8 cellular contexts compared by ENCODE assay signal in the genomic region with DNA sequence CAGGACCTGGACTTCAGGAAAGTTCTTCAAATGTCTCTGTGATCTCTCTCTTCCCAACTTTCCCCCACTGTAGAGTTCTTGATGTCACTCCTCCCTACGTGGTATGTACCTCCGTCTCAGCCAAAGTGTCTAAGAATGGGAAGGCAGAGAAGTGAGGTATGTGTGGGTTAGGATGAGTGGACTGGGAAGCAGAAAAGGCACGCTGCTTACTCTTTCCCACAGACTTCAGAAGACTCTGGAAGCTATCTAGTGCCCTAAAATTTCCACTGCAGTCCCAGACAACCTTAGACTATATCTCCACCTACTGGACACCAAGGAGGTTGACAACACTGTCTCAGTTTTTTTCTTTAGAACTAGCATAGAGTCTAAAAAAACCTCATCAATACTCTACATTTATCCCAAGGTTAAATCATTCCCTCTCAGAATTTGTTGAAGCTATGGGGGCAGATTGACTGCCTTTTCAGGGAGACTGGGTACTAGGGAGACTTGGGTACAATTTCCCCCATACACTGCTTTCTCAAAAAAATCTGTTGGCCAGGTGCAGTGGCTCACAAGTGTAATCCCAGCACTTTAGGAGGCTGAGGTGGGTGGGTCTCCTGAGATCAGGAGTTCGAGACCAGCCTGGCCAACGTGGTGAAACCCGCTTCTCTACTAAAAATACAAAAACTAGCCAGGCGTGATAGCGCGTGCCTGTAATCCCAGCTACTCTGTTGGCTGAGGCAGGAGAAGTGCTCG. TPM values are rescaled to one million over a fixed set of nuclear protein-coding genes. Genes with fewer than 3 reads are reported as not detected.
A peak's percentile ranks its signal among the peaks of the same experiment; 100 is the strongest.
DNase-seq lines count a peak whose midpoint lies in the region; ATAC-seq and TF ChIP-seq lines count a peak whose summit lies in the region.

No MANE protein-coding gene starts in this region.

- H3K27me3 ChIP-seq in upper lobe of right lung, result no peaks in the 10 kb centered on the region

- in situ Hi-C loops in KBM-7 (cut with MboI; ENCODE audit: low pct_unique_long_range_greater_than_20kb, low sequenced_read_pairs), result loop anchor here (10.0 kb wide), 1 partner anchor 45 kb away; no protein-coding TSS in a partner anchor

- peak; percentile 96 for ATAC-seq in upper lobe of right lung
- ATAC-seq in HG03196 (IDR thresholded peaks at IDR 0.05; ENCODE audit: unreplicated experiment), result no peak

- H3K9me3 ChIP-seq in upper lobe of right lung, result no peaks in the 10 kb centered on the region

- H3K27ac ChIP-seq in cingulate gyrus (ENCODE audit: low read depth, low read length) (peak overlapping the region; percentile 21), upper lobe of right lung (no peak overlapping the region)

- intact Hi-C loops in upper lobe of right lung (cut with DNase I), result loop anchor here (2.0 kb wide), 1 partner anchor 41 kb away; no protein-coding TSS in a partner anchor

- no peak overlapping the region for H3K4me3 ChIP-seq in upper lobe of right lung

- no peaks in the 10 kb centered on the region for H3K36me3 ChIP-seq in upper lobe of right lung

- DNase-seq in activated T-cell treated with anti-CD3 and anti-CD28 coated beads, Interleukin-2, amount 50 U/mL, for 1 hour, result peak; percentile 38
- DNase-seq in activated T-cell treated with anti-CD3 and anti-CD28 coated beads for 4 hours (no peak), KBM-7 (peak; percentile 77), RPMI8226 (peak; percentile 47), lung microvascular endothelial cell (ENCODE audit: low read depth in 2 of 2) (peak; percentile 81 to 85), upper lobe of right lung (no peak)

- TF ChIP-seq CTCF in upper lobe of right lung (IDR thresholded peaks at IDR 0.05), result peak; percentile 81

- peaks cover 6% of the 10 kb centered on the region for H3K4me1 ChIP-seq in upper lobe of right lung

RNA-seq across cellular contexts. Expression of gene ITGA5, which starts 20.6 kb away (rescaled TPM):
- total RNA-seq in lung microvascular endothelial cell (257 and 294 TPM in 2 replicates), upper lobe of right lung (102 TPM)

RNA-seq across cellular contexts. Expression of gene GTSF1, which starts 33.7 kb away (rescaled TPM):
- total RNA-seq in lung microvascular endothelial cell (not detected in 2 replicates), upper lobe of right lung (2.1 TPM)

RNA-seq across cellular contexts. Expression of gene ZNF385A, which starts 55.2 kb away (rescaled TPM):
- total RNA-seq in lung microvascular endothelial cell, result 0.65 and 0.99 TPM in 2 replicates
- total RNA-seq in upper lobe of right lung, result 26.6 TPM

RNA-seq across cellular contexts. Expression of gene NCKAP1L, which starts 57.9 kb away (rescaled TPM):
- under 0.01 TPM in 1 of 2 replicates, not detected in the other for total RNA-seq in lung microvascular endothelial cell
- total RNA-seq in upper lobe of right lung, result 59.5 TPM

Comparison
In these comparisons a context has a peak if more than half of its experiments do, and no peak if none do; other contexts are left out.
1. DNase-seq: peak in activated T-cell treated with anti-CD3 and anti-CD28 coated beads, Interleukin-2, amount 50 U/mL, for 1 hour (single experiment), KBM-7 (single experiment), RPMI8226 (single experiment) and lung microvascular endothelial cell (2 of 2); none in activated T-cell treated with anti-CD3 and anti-CD28 coated beads for 4 hours (single experiment) and upper lobe of right lung (single experiment).
2. RNA of gene ZNF385A, which starts 55.2 kb away (total RNA-seq): 26.6 TPM in upper lobe of right lung (single experiment); 0.65 to 0.99 TPM in lung microvascular endothelial cell; every median in the first group is over 10 times any median in the second.